In the genomic region with DNA sequence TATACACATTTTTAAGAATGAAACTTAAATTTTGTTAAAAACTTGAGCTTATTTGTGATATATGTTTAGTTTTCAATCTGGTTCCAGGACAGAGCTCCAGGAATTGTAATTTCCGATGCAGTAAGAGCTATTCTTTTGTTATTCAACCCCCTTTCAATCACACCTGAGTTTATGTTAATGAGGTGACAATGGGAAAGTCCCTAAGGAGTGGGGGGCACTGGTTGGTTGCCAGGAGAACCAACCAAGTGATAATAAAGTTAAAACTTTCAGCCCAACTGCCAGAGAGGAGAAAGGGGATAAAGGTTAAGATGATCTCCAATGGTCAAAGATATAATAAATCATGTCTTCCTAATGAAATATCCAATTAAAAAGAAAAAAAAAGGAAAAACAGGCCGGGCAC, we compare ENCODE assay signal across 18 cellular contexts. TPM values are rescaled to one million over a fixed set of nuclear protein-coding genes. Genes with fewer than 3 reads are reported as not detected.
A peak's percentile ranks its signal among the peaks of the same experiment; 100 is the strongest.
DNase-seq lines count a peak whose midpoint lies in the region; ATAC-seq, FAIRE-seq and TF ChIP-seq lines count a peak whose summit lies in the region.
"Had no signal": no experiment of that assay in that cellular context is flagged by ENCODE, and none has a peak within 500 bp of the region (broad histone marks: within the 10 kb centered on the region; RNA-seq: fewer than 3 reads in every experiment).

No MANE protein-coding gene starts in this region.

- no peak overlapping the region for H4K5ac ChIP-seq in H9 (ENCODE audit: insufficient read length, low read depth, low read length)

- no peak overlapping the region for H2BK5ac ChIP-seq in H9 (ENCODE audit: insufficient read length, low read length)

- H3K27me3 Mint-ChIP-seq in H9 (ENCODE audit: low read depth): no peaks in the 10 kb centered on the region
- H3K27me3 Mint-ChIP-seq in effector memory CD8-positive, alpha-beta T cell: no peaks in the 10 kb centered on the region

- H3K23ac ChIP-seq in H9 (ENCODE audit: insufficient read length, low read depth, low read length): no peak overlapping the region

- ATAC-seq in effector memory CD8-positive, alpha-beta T cell (replicated peaks): no peak
- ATAC-seq in HG03571 (IDR thresholded peaks at IDR 0.05; ENCODE audit: unreplicated experiment): no peak
- ATAC-seq: K562 had no signal

- no peaks in the 10 kb centered on the region for H3K27me3 ChIP-seq in H9 (ENCODE audit: insufficient read depth, low read length)
- no peaks in the 10 kb centered on the region for H3K27me3 ChIP-seq in PC-9 (ENCODE audit: insufficient read depth, low read depth)

- peak overlapping the region; percentile 76 to 95 (median 86) for H3K27ac Mint-ChIP-seq in H9
- H3K27ac Mint-ChIP-seq in effector memory CD8-positive, alpha-beta T cell: peak overlapping the region; percentile 63 to 81

- intact Hi-C loops in PC-9 (cut with micrococcal nuclease; ENCODE audit: unreplicated experiment): no loop called here
- intact Hi-C loops in kidney (cut with DNase I): no loop called here

- H4K91ac ChIP-seq in H9 (ENCODE audit: insufficient read length, low read depth, low read length): no peak overlapping the region

- no peaks in the 10 kb centered on the region for H3K23me2 ChIP-seq in H9 (ENCODE audit: insufficient read length, low read depth, low read length, poor library complexity, severe bottlenecking)

- no peak overlapping the region for H2BK15ac ChIP-seq in H9 (ENCODE audit: low read depth, low read length)

- no peak overlapping the region for H3K4me3 ChIP-seq in PC-9
- no peak overlapping the region for H3K4me3 ChIP-seq in kidney (ENCODE audit: low read length in 2 of 2)
- H3K4me3 ChIP-seq: K562 had no signal

- POLR2A ChIA-PET in PC-9 (lab: Charles Lee; ENCODE audit: unreplicated experiment): no interaction called here

- H3K36me3 ChIP-seq in PC-9 (ENCODE audit: low read depth) (no peaks in the 10 kb centered on the region; the same call in 1 of the 2 replicates), kidney (ENCODE audit: control insufficient read depth in 1 of 2, insufficient read depth in 2 of 2, low read length in 2 of 2) (peaks cover 4 to 5% of the 10 kb centered on the region in 2 donors)

- H3K9ac ChIP-seq in H9 (ENCODE audit: extremely low read depth, insufficient read length, low read length): no peak overlapping the region
- no peak overlapping the region for H3K9ac ChIP-seq in kidney (ENCODE audit: low read length in 2 of 2)

- H2AFZ ChIP-seq in H9 (ENCODE audit: low read length) (no peak overlapping the region), PC-9 (no peak overlapping the region)

- H3K79me2 ChIP-seq in H9 (ENCODE audit: insufficient read depth, low read length) (peaks cover 9% of the 10 kb centered on the region; the same call in 1 of the 2 replicates), PC-9 (ENCODE audit: low read depth) (no peaks in the 10 kb centered on the region)

- CTCF ChIA-PET in PC-9 (lab: Charles Lee): no interaction called here

- no peak overlapping the region for H3T11ph ChIP-seq in H9 (ENCODE audit: low read length)

- DNase-seq in ELF-1 (ENCODE audit: low read depth, low spot score): peak; percentile 29
- no peak for DNase-seq in H9
- DNase-seq in effector memory CD8-positive, alpha-beta T cell: no peak
- DNase-seq in iPS-NIHi7 (ENCODE audit: extremely low spot score): peak; percentile 43
- no peak for DNase-seq in PC-9
- DNase-seq in kidney: no peak
- DNase-seq: C1 segment of cervical spinal cord, NCI-H1105, NCI-H1694 treated with DMSO at 0.1 percent for 48 hours, NCI-H2107, NCI-H510A treated with DMSO at 0.1 percent for 48 hours, NCI-H82, RPMI8226, SHP77 treated with DMSO at 0.1 percent for 48 hours had no signal

- H3K56ac ChIP-seq in H9 (ENCODE audit: insufficient read length, low read depth, low read length): no peak overlapping the region

- peaks cover 51 to 72% (median 51%) of the 10 kb centered on the region in 3 experiments for H3K36me3 Mint-ChIP-seq in H9 (ENCODE audit: insufficient read depth in 1 of 3, low read depth in 3 of 3)
- peaks cover 52% of the 10 kb centered on the region for H3K36me3 Mint-ChIP-seq in effector memory CD8-positive, alpha-beta T cell (ENCODE audit: insufficient read depth)

- H3F3A ChIP-seq in PC-9 (ENCODE audit: insufficient read depth, low read depth): no peaks in the 10 kb centered on the region

- no peaks in the 10 kb centered on the region for H3K79me1 ChIP-seq in H9 (ENCODE audit: insufficient read depth, low read depth, low read length, poor library complexity, severe bottlenecking)

- H3K9me3 ChIP-seq in H9 (ENCODE audit: control insufficient read depth, low read depth, low read length) (no peaks in the 10 kb centered on the region), PC-9 (ENCODE audit: insufficient read depth, low read depth) (no peaks in the 10 kb centered on the region), kidney (ENCODE audit: control insufficient read depth in 1 of 2, low read length in 2 of 2) (no peaks in the 10 kb centered on the region)

- H2BK120ac ChIP-seq in H9 (ENCODE audit: low read depth, low read length, poor library complexity, severe bottlenecking): no peak overlapping the region

- H3K4ac ChIP-seq in H9 (ENCODE audit: low read depth, low read length): no peak overlapping the region

- no CpG with 5 or more reads among the region's 2 CpGs for WGBS in H9 (ENCODE audit: extremely low coverage, insufficient read length, low lambda C conversion rate)

- H3K4me1 ChIP-seq in H9 (ENCODE audit: insufficient read depth, low read length) (no peaks in the 10 kb centered on the region; the same call in 1 of the 2 replicates), PC-9 (replicated peaks; ENCODE audit: insufficient read depth) (no peaks in the 10 kb centered on the region), kidney (ENCODE audit: control insufficient read depth in 1 of 2, insufficient read depth in 1 of 2, low read depth in 1 of 2, low read length in 2 of 2) (no peaks in the 10 kb centered on the region)

- no TSS peak for BruUV-seq in PC-9 (replicated peaks; lab: Mats Ljungman, UMichigan)

- no peak overlapping the region for H2AK5ac ChIP-seq in H9 (ENCODE audit: insufficient read length, low read length)

- H3K4me2 ChIP-seq in H9 (ENCODE audit: insufficient read depth, insufficient read length, low read length): no peak overlapping the region
- H3K4me2 ChIP-seq in PC-9: no peak overlapping the region

- no peaks in the 10 kb centered on the region for H3K9me2 ChIP-seq in PC-9 (ENCODE audit: insufficient read depth)

- H3K9me3 Mint-ChIP-seq in H9: no peaks in the 10 kb centered on the region
- no peaks in the 10 kb centered on the region for H3K9me3 Mint-ChIP-seq in effector memory CD8-positive, alpha-beta T cell

- H4K20me1 ChIP-seq in H9 (ENCODE audit: control insufficient read depth, insufficient read depth, insufficient read length) (no peaks in the 10 kb centered on the region), PC-9 (ENCODE audit: insufficient read depth) (no peaks in the 10 kb centered on the region)

- H3K18ac ChIP-seq in H9 (ENCODE audit: insufficient read length, low read depth, low read length): no peak overlapping the region

- no peak overlapping the region for H3K27ac ChIP-seq in H9 (ENCODE audit: insufficient read length, low read depth, low read length)
- H3K27ac ChIP-seq in PC-9: no peak overlapping the region
- H3K27ac ChIP-seq in kidney (ENCODE audit: low read depth in 2 of 2, low read length in 2 of 2): no peak overlapping the region

- H2BK20ac ChIP-seq in H9 (ENCODE audit: low read depth, low read length, poor library complexity, severe bottlenecking): no peak overlapping the region

- peak overlapping the region; percentile 9 to 47; a peak in 3 of 5 replicates for H3K4me3 Mint-ChIP-seq in H9
- no peak overlapping the region for H3K4me3 Mint-ChIP-seq in effector memory CD8-positive, alpha-beta T cell

- H2BK12ac ChIP-seq in H9 (ENCODE audit: insufficient read length, low read depth, low read length): no peak overlapping the region

- H4K8ac ChIP-seq in H9 (replicated peaks; ENCODE audit: insufficient read length, low read depth, low read length): no peak overlapping the region

- H3K4me1 Mint-ChIP-seq in H9: peaks cover 23 to 28% of the 10 kb centered on the region in 2 experiments
- peaks cover 9 to 10% of the 10 kb centered on the region in 2 donors for H3K4me1 Mint-ChIP-seq in effector memory CD8-positive, alpha-beta T cell (ENCODE audit: low read depth in 2 of 2)

- FAIRE-seq in kidney (lab: Jason Lieb, UNC): no peak
- FAIRE-seq: D721Med, H54, K562 had no signal

- H3K14ac ChIP-seq in H9 (ENCODE audit: insufficient read depth, low read length): no peak overlapping the region

- TF ChIP-seq CTCF in H9 (conservative IDR thresholded peaks at IDR 0.05): no peak
- no peak for TF ChIP-seq CTCF in PC-9 (conservative IDR thresholded peaks at IDR 0.05)
- TF ChIP-seq CTCF in kidney (IDR thresholded peaks at IDR 0.05; ENCODE audit: borderline replicate concordance, extremely low read depth, insufficient read depth): no peak

RNA-seq across cellular contexts. Expression of gene MDN1, which starts 19.8 kb away (rescaled TPM):
- 110 and 117 TPM in 2 replicates for total RNA-seq in H9 (2021)
- 38.1 and 38.6 TPM in 2 replicates for total RNA-seq in PC-9 (2021)
- total RNA-seq in kidney: 34.9 TPM
- polyA plus RNA-seq in kidney (ENCODE audit: insufficient read depth, low read depth, low replicate concordance): 19.4 TPM

RNA-seq across cellular contexts. Expression of gene CASP8AP2, which starts 29.9 kb away (rescaled TPM):
- total RNA-seq in H9 (2021) (32.6 and 33.6 TPM in 2 replicates), PC-9 (2021) (14.7 and 17.4 TPM in 2 replicates), kidney (17.5 TPM)
- polyA plus RNA-seq in kidney (ENCODE audit: insufficient read depth, low read depth, low replicate concordance): 2.4 TPM

Comparison
In these comparisons a context has a peak if more than half of its experiments do, and no peak if none do; other contexts are left out.
1. DNase-seq: peak in ELF-1 (single experiment) and iPS-NIHi7 (single experiment); none in H9 (single experiment), effector memory CD8-positive, alpha-beta T cell (0 of 3), PC-9 (0 of 2) and kidney (single experiment).
2. H3K4me3 Mint-ChIP-seq: peak in H9 (2 of 2); none in effector memory CD8-positive, alpha-beta T cell (0 of 2).